ENCODE assay signal across 1 cellular context in genomic region chr20:58512808-58513552, GRCh38.
TF ChIP-seq lines count a peak whose summit lies in the region.

No MANE protein-coding gene starts in this region.

TF ChIP-seq in H1, 55 proteins besides CTCF, POLR2A, EP300 and RAD21:
- TF ChIP-seq ZNF274 (IDR thresholded peaks at IDR 0.05; ENCODE audit: borderline replicate concordance, extremely low read depth, low read length), result no peak
- peak; percentile 80 for TF ChIP-seq MAX (IDR thresholded peaks at IDR 0.05)
